Comparison of ENCODE assay signal across 1 cellular context in the genomic region with DNA sequence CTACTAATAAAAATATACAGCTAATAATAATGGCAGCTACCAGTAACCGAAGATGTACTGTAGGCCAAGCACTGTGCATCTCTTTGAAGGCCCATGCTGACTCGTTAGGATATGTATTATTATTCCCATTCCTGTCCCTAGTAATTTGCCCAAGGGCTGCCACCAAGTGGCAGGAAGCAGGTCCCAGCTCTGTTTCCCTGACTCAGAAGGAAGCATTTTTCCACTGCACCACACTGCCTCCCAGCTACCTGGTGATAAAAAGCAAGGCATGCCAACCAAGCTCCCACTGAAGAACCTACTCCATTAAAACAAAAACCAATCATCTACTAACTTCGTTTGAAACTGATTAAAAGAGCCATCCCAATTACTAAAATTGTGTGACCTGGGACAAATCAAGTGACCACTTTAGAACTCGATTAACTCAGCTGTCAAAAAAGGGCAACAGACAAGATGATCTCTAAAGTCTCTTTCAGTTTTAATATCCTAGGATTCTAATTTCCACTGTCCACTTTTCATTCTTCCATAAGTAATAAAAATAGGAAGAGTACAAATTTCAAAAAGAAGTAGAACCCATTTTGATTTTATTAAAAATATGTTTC.
TF ChIP-seq lines count a peak whose summit lies in the region.

No MANE protein-coding gene starts in this region.

TF ChIP-seq in HepG2, 621 proteins besides CTCF, POLR2A, EP300 and RAD21 (continued from another document):
- TF ChIP-seq, protein P1, sequence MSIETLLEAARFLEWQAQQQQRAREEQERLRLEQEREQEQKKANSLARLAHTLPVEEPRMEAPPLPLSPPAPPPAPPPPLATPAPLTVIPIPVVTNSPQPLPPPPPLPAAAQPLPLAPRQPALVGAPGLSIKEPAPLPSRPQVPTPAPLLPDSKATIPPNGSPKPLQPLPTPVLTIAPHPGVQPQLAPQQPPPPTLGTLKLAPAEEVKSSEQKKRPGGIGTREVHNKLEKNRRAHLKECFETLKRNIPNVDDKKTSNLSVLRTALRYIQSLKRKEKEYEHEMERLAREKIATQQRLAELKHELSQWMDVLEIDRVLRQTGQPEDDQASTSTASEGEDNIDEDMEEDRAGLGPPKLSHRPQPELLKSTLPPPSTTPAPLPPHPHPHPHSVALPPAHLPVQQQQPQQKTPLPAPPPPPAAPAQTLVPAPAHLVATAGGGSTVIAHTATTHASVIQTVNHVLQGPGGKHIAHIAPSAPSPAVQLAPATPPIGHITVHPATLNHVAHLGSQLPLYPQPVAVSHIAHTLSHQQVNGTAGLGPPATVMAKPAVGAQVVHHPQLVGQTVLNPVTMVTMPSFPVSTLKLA (IDR thresholded peaks at IDR 0.05), result no peak
- peak; percentile 26; the same call in 1 of the 2 replicates for TF ChIP-seq SOX5 (CRISPR knock-in tag; IDR thresholded peaks at IDR 0.05; ENCODE audit: borderline replicate concordance)
- TF ChIP-seq, protein P2, sequence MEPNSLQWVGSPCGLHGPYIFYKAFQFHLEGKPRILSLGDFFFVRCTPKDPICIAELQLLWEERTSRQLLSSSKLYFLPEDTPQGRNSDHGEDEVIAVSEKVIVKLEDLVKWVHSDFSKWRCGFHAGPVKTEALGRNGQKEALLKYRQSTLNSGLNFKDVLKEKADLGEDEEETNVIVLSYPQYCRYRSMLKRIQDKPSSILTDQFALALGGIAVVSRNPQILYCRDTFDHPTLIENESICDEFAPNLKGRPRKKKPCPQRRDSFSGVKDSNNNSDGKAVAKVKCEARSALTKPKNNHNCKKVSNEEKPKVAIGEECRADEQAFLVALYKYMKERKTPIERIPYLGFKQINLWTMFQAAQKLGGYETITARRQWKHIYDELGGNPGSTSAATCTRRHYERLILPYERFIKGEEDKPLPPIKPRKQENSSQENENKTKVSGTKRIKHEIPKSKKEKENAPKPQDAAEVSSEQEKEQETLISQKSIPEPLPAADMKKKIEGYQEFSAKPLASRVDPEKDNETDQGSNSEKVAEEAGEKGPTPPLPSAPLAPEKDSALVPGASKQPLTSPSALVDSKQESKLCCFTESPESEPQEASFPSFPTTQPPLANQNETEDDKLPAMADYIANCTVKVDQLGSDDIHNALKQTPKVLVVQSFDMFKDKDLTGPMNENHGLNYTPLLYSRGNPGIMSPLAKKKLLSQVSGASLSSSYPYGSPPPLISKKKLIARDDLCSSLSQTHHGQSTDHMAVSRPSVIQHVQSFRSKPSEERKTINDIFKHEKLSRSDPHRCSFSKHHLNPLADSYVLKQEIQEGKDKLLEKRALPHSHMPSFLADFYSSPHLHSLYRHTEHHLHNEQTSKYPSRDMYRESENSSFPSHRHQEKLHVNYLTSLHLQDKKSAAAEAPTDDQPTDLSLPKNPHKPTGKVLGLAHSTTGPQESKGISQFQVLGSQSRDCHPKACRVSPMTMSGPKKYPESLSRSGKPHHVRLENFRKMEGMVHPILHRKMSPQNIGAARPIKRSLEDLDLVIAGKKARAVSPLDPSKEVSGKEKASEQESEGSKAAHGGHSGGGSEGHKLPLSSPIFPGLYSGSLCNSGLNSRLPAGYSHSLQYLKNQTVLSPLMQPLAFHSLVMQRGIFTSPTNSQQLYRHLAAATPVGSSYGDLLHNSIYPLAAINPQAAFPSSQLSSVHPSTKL (CRISPR knock-in tag; IDR thresholded peaks at IDR 0.05), result peak; percentile 56
- TF ChIP-seq SALL1 (CRISPR knock-in tag; IDR thresholded peaks at IDR 0.05), result peak; percentile 37; the same call in 1 of the 2 replicates
